In the genomic region with DNA sequence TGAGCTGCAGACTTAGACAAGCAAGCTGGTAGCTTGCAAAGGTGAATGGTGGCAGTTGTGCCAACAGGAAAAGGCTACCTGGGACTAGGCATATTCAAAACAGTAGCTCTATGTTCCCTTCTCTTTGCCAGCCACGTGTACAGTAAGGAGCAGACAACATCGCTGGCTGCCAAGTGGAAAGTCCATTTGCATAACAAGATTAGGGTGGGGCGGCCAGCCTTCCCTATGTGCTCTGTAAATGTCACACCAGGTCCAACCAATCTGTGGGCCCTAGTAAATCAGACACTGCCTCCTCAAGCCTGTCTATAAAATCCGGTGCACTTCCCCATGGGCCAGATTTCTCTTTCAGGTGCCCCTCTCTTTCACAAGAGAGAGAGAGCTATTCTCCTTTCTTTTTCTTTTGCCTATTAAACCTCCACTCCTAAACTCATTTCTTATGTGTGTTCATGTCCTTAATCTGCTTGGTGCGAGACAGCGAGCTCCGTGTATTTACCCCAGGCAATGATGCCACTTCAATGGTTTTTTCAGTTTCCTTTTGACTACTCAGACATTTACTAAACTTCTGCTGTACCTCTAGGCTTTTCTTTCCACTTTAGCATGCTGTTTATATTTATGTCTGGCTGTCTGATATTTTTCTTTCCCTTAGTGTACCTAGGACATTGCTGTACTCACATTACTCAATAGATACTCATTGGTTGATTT, we compare ENCODE assay signal across 12 cellular contexts.
DNase-seq lines count a peak whose midpoint lies in the region; ATAC-seq and TF ChIP-seq lines count a peak whose summit lies in the region.
"Had no signal": no experiment of that assay in that cellular context is flagged by ENCODE, and none has a peak within 500 bp of the region (broad histone marks: within the 10 kb centered on the region; RNA-seq: fewer than 3 reads in every experiment).

No MANE protein-coding gene starts in this region.

- DNase-seq in NCI-H524 (lab: John Stamatoyannopoulos, UW) (peak; percentile 50 to 78), medulla oblongata (ENCODE audit: extremely low spot score) (peak; percentile 29), A172 (ENCODE audit: low spot score) (no peak), brain microvascular endothelial cell (no peak), right cardiac atrium (no peak)
- DNase-seq in stimulated activated CD8-positive, alpha-beta memory T cell treated with anti-CD3 and anti-CD28 coated beads, Interleukin-4, amount 100 ng/mL, for 48 hours = no peak
- DNase-seq: COR-L47; naive thymus-derived CD4-positive, alpha-beta T cell; NCI-H446; stimulated activated naive CD4-positive, alpha-beta T cell treated with Interleukin-2 at 50 U/mL for 16 hours had no signal

- WGBS in right cardiac atrium = 59% methylated on average over 7 of the region's 7 CpGs

- in situ Hi-C loops in brain microvascular endothelial cell (cut with HindIII; ENCODE audit: low pct_ligation_motif_present, low sequenced_read_pairs) = no loop called here

- H3K4me3 ChIP-seq in brain microvascular endothelial cell (ENCODE audit: low read depth, low read length) (no peak overlapping the region), right cardiac atrium (ENCODE audit: low read length) (no peak overlapping the region)

- H3K27me3 ChIP-seq in brain microvascular endothelial cell (replicated peaks) (no peaks in the 10 kb centered on the region), right cardiac atrium (ENCODE audit: control insufficient read depth, insufficient read depth) (no peaks in the 10 kb centered on the region)

- no peaks in the 10 kb centered on the region for H3K36me3 ChIP-seq in brain microvascular endothelial cell (replicated peaks)

- ATAC-seq in GM18519 (IDR thresholded peaks at IDR 0.05; ENCODE audit: low FRiP score, unreplicated experiment) (peak; percentile 86), GM21786 (IDR thresholded peaks at IDR 0.05; ENCODE audit: unreplicated experiment) (peak; percentile 88), right cardiac atrium (no peak)
- ATAC-seq: naive thymus-derived CD4-positive, alpha-beta T cell had no signal

- H3K4me1 ChIP-seq in right cardiac atrium (ENCODE audit: control insufficient read depth, insufficient read depth, low read length) = no peaks in the 10 kb centered on the region

- intact Hi-C loops in right cardiac atrium (cut with DNase I) = no loop called here

- no peak for TF ChIP-seq CTCF in brain microvascular endothelial cell (IDR thresholded peaks at IDR 0.05; ENCODE audit: low read depth, low read length, missing control alignments)

- H3K27ac ChIP-seq in brain microvascular endothelial cell = no peak overlapping the region
- H3K27ac ChIP-seq in right cardiac atrium (ENCODE audit: low read length) = no peak overlapping the region

- H3K9me3 ChIP-seq in right cardiac atrium (ENCODE audit: control insufficient read depth, low read length) = no peaks in the 10 kb centered on the region

Comparison
In these comparisons a context has a peak if more than half of its experiments do, and no peak if none do; other contexts are left out.
1. ATAC-seq: peak in GM18519 (single experiment) and GM21786 (single experiment); none in right cardiac atrium (0 of 2).
2. DNase-seq: peak in NCI-H524 (2 of 2) and medulla oblongata (single experiment); none in A172 (single experiment), stimulated activated CD8-positive, alpha-beta memory T cell treated with anti-CD3 and anti-CD28 coated beads, Interleukin-4, amount 100 ng/mL, for 48 hours (single experiment), brain microvascular endothelial cell (single experiment) and right cardiac atrium (0 of 3).